Comparison of ENCODE assay signal across 25 cellular contexts in the genomic region with DNA sequence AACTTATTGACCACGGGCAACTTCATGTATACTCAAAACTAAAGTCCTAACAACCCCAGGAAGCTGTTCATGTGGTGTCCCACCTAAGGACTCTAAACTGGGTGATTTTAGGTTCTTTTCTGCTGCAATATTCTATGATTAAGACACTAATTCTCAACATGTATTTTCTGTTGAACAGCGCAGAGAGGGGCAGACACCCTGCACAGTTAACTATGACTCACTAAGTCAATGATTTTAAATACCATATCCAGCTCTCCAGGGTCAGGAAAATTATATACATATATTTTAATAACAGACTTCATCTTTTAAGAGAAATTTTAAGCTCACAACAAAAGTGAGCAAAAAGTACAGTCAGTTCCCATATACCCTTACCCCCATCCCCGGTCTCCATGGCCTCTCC.
DNase-seq lines count a peak whose midpoint lies in the region; ATAC-seq and TF ChIP-seq lines count a peak whose summit lies in the region.
"Had no signal": no experiment of that assay in that cellular context is flagged by ENCODE, and none has a peak within 500 bp of the region (broad histone marks: within the 10 kb centered on the region; RNA-seq: fewer than 3 reads in every experiment).

No MANE protein-coding gene starts in this region.

- H3K4me3 ChIP-seq in OCI-LY3 (ENCODE audit: low read length): peak overlapping the region; percentile 13; the same call in 1 of the 2 replicates
- H3K4me3 ChIP-seq in skeletal muscle satellite cell (ENCODE audit: low read length): no peak overlapping the region
- H3K4me3 ChIP-seq: coronary artery, spleen, thyroid gland had no signal

- TF ChIP-seq CTCF in OCI-LY3 (IDR thresholded peaks at IDR 0.05; ENCODE audit: low read depth, low read length) (no peak), chondrocyte (IDR thresholded peaks at IDR 0.05) (no peak)

- H3K9me3 ChIP-seq in OCI-LY3 (ENCODE audit: insufficient read depth, low read length) (no peaks in the 10 kb centered on the region), skeletal muscle satellite cell (replicated peaks; ENCODE audit: low read length) (no peaks in the 10 kb centered on the region)
- H3K9me3 ChIP-seq: spleen, thyroid gland had no signal

- no peak overlapping the region for H2AFZ ChIP-seq in OCI-LY3 (ENCODE audit: low read depth, low read length)

- H3K4me2 ChIP-seq in OCI-LY3 (ENCODE audit: low read length) (peak overlapping the region; percentile 47), skeletal muscle satellite cell (ENCODE audit: low read length) (peak overlapping the region; percentile 45)

- H4K20me1 ChIP-seq in OCI-LY3 (ENCODE audit: insufficient read depth, low read length): no peaks in the 10 kb centered on the region

- no peak for DNase-seq in chondrocyte (ENCODE audit: low spot score)
- no peak for DNase-seq in NCI-H1417 (lab: John Stamatoyannopoulos, UW)
- no peak for DNase-seq in T1000 (lab: John Stamatoyannopoulos, UW)
- DNase-seq: ACHN; activated CD4-positive, alpha-beta T cell treated with anti-CD3 and anti-CD28 coated beads for 48 hours; amygdala; effector CD8-positive, alpha-beta T cell; mesendoderm; NCI-H1105 treated with DMSO at 0.1 percent for 48 hours; NCI-H2029; NCI-H526; posterior cingulate gyrus; right cardiac atrium; spleen; SW 1271; thyroid gland had no signal

- peaks cover 55% of the 10 kb centered on the region for H3K4me1 Mint-ChIP-seq in chondrocyte (ENCODE audit: low read depth)

- H3K36me3 ChIP-seq in OCI-LY3 (replicated peaks; ENCODE audit: low read depth, low read length) (peaks cover 6% of the 10 kb centered on the region), skeletal muscle satellite cell (ENCODE audit: insufficient read depth, low read length) (peaks cover 4% of the 10 kb centered on the region)
- H3K36me3 ChIP-seq: thyroid gland had no signal

- H3K27ac ChIP-seq in OCI-LY3 (ENCODE audit: low read length): peak overlapping the region; percentile 42
- H3K27ac ChIP-seq: coronary artery, spleen, thyroid gland, VCaP had no signal

- H3K27me3 Mint-ChIP-seq in chondrocyte (ENCODE audit: low read depth): no peaks in the 10 kb centered on the region
- H3K27me3 Mint-ChIP-seq: activated naive CD4-positive, alpha-beta T cell treated with anti-CD3 and anti-CD28 coated beads, Interleukin-2, amount 50 U/mL, for 24 hours had no signal

- H3K9me3 Mint-ChIP-seq in chondrocyte (ENCODE audit: low read depth): no peaks in the 10 kb centered on the region
- H3K9me3 Mint-ChIP-seq: activated naive CD4-positive, alpha-beta T cell treated with anti-CD3 and anti-CD28 coated beads, Interleukin-2, amount 50 U/mL, for 24 hours had no signal

- no peak overlapping the region for H3K9ac ChIP-seq in OCI-LY3 (ENCODE audit: low read length)
- no peak overlapping the region for H3K9ac ChIP-seq in skeletal muscle satellite cell (ENCODE audit: low read depth, low read length)

- peak overlapping the region; percentile 77 for H3K27ac Mint-ChIP-seq in chondrocyte (ENCODE audit: unreplicated experiment)
- H3K27ac Mint-ChIP-seq: activated naive CD4-positive, alpha-beta T cell treated with anti-CD3 and anti-CD28 coated beads, Interleukin-2, amount 50 U/mL, for 24 hours had no signal

- H3K4me1 ChIP-seq in OCI-LY3 (ENCODE audit: low read length): peaks cover 21% of the 10 kb centered on the region
- peaks cover 47% of the 10 kb centered on the region for H3K4me1 ChIP-seq in skeletal muscle satellite cell (ENCODE audit: control insufficient read depth, insufficient read depth, low read length)
- H3K4me1 ChIP-seq: thyroid gland had no signal

- H3K27me3 ChIP-seq in OCI-LY3 (ENCODE audit: low read depth, low read length) (no peaks in the 10 kb centered on the region), skeletal muscle satellite cell (ENCODE audit: control insufficient read depth, insufficient read depth, low read length) (no peaks in the 10 kb centered on the region)
- H3K27me3 ChIP-seq: spleen, thyroid gland had no signal

- H3K4me3 Mint-ChIP-seq in chondrocyte (ENCODE audit: unreplicated experiment): no peak overlapping the region
- H3K4me3 Mint-ChIP-seq: activated naive CD4-positive, alpha-beta T cell treated with anti-CD3 and anti-CD28 coated beads, Interleukin-2, amount 50 U/mL, for 24 hours had no signal

- ATAC-seq in GM18519 (IDR thresholded peaks at IDR 0.05; ENCODE audit: low FRiP score, unreplicated experiment) (peak; percentile 11), HG02763 (IDR thresholded peaks at IDR 0.05; ENCODE audit: unreplicated experiment) (no peak), HG03442 (IDR thresholded peaks at IDR 0.05; ENCODE audit: unreplicated experiment) (no peak)
- ATAC-seq: left lobe of liver, right cardiac atrium had no signal

- H3K79me2 ChIP-seq in OCI-LY3 (ENCODE audit: low read length): peaks cover 4% of the 10 kb centered on the region; the same call in 1 of the 2 replicates

- H3K36me3 Mint-ChIP-seq in chondrocyte (ENCODE audit: low read depth): peaks cover 1% of the 10 kb centered on the region
